8 cellular contexts compared by ENCODE assay signal in the genomic region with DNA sequence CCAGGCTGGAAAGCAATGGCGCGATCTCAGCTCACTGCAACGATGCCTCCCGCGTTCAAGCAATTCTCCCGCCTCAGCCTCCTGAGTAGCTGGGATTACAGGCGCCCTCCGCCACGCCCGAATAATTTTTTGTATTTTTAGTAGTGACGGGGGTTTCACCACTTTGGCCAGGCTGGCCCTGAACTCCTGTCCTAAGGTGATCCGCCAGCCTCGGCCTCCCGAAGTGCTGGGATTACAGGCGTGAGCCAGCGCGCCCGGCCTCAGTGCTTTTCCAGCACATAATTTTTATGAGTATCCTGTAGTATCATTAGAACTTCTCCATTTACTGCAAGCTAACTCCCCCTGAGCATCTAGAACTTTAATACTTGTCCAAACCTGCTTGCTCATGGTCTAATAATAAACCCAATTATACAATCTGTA. TPM values are rescaled to one million over a fixed set of nuclear protein-coding genes. Genes with fewer than 3 reads are reported as not detected.
DNase-seq lines count a peak whose midpoint lies in the region; ATAC-seq and TF ChIP-seq lines count a peak whose summit lies in the region.

No MANE protein-coding gene starts in this region.

- H3K27me3 Mint-ChIP-seq in GM23338 (ENCODE audit: insufficient read depth, low read depth, poor library complexity), result peaks cover 2% of the 10 kb centered on the region

- H3K79me2 ChIP-seq in GM23338 (replicated peaks; ENCODE audit: insufficient read depth), result peaks cover 67% of the 10 kb centered on the region

- intact Hi-C loops in gastrocnemius medialis (cut with DNase I; ENCODE audit: low total_unique reads), result loop anchor here (1.0 to 10.0 kb wide), 6 partner anchors 18 to 1970 kb away; a partner anchor contains a TSS

- H3K4me1 Mint-ChIP-seq in GM23338, result peaks cover 22% of the 10 kb centered on the region

- peak overlapping the region; percentile 90 for H3K27ac Mint-ChIP-seq in GM23338

- peak overlapping the region; percentile 93 for H3K4me3 Mint-ChIP-seq in GM23338

- no peaks in the 10 kb centered on the region for H3F3A ChIP-seq in GM23338 (replicated peaks; ENCODE audit: low read depth)

- H3K9me3 ChIP-seq in gastrocnemius medialis, result no peaks in the 10 kb centered on the region

- H3K4me1 ChIP-seq in GM23338 (ENCODE audit: insufficient read depth), result peaks cover 16% of the 10 kb centered on the region
- peaks cover 9% of the 10 kb centered on the region for H3K4me1 ChIP-seq in foreskin keratinocyte
- peaks cover 31 to 48% of the 10 kb centered on the region in 2 donors for H3K4me1 ChIP-seq in gastrocnemius medialis

- H3K36me3 Mint-ChIP-seq in GM23338 (ENCODE audit: low read depth), result peaks cover 37% of the 10 kb centered on the region

- peak overlapping the region; percentile 85 for H3K4me2 ChIP-seq in GM23338

- peak overlapping the region; percentile 93 for H3K4me3 ChIP-seq in GM23338
- peak overlapping the region; percentile 79 to 100 (median 94) for H3K4me3 ChIP-seq in gastrocnemius medialis

- DNase-seq in GM23338 (ENCODE audit: low spot score) (no peak), foreskin keratinocyte (no peak), gastrocnemius medialis (peak; percentile 34 to 72), KBM-7 (no peak), G401 (ENCODE audit: low spot score) (no peak)
- no peak for DNase-seq in stimulated activated CD4-positive, alpha-beta T cell treated with anti-CD3 and anti-CD28 coated beads, Interleukin-4, amount 100 ng/mL, for 1 hour
- no peak for DNase-seq in NK-92 treated with Interleukin-12 subunit alpha and Interleukin-12 subunit beta, amount 100 ng/mL, for 24 hours (lab: John Stamatoyannopoulos, UW)

- no peak for TF ChIP-seq POLR2A in gastrocnemius medialis (IDR thresholded peaks at IDR 0.05)

- no peaks in the 10 kb centered on the region for H3K9me2 ChIP-seq in GM23338 (ENCODE audit: insufficient read depth)

- peaks cover 34% of the 10 kb centered on the region for H4K20me1 ChIP-seq in GM23338 (replicated peaks; ENCODE audit: insufficient read depth)

- in situ Hi-C loops in gastrocnemius medialis (cut with MboI; ENCODE audit: low sequenced_read_pairs in 4 of 4) (loop anchor here in 1 of 4 donors (10.0 kb wide), 1 partner anchor 130 kb away; no protein-coding TSS in a partner anchor), KBM-7 (cut with MboI; ENCODE audit: low pct_unique_long_range_greater_than_20kb, low sequenced_read_pairs) (no loop called here), G401 (cut with HindIII; ENCODE audit: low sequenced_read_pairs) (no loop called here)

- H3K36me3 ChIP-seq in GM23338 (ENCODE audit: insufficient read depth) (no peaks in the 10 kb centered on the region), gastrocnemius medialis (no peaks in the 10 kb centered on the region)

- H3K27me3 ChIP-seq in GM23338 (ENCODE audit: insufficient read depth) (no peaks in the 10 kb centered on the region), foreskin keratinocyte (no peaks in the 10 kb centered on the region), gastrocnemius medialis (no peaks in the 10 kb centered on the region)

- H2AFZ ChIP-seq in GM23338, result no peak overlapping the region

- H3K27ac ChIP-seq in GM23338 (ENCODE audit: low read depth) (peak overlapping the region; percentile 95), VCaP (peak overlapping the region; percentile 98), foreskin keratinocyte (peak overlapping the region; percentile 31), gastrocnemius medialis (peak overlapping the region; percentile 89 to 100 (median 98))

- no peak for TF ChIP-seq CTCF in GM23338 (conservative IDR thresholded peaks at IDR 0.05; ENCODE audit: low read depth in 2 of 2)
- TF ChIP-seq CTCF in VCaP (conservative IDR thresholded peaks at IDR 0.05), result no peak
- TF ChIP-seq CTCF in foreskin keratinocyte (conservative IDR thresholded peaks at IDR 0.05), result no peak
- TF ChIP-seq CTCF in gastrocnemius medialis (IDR thresholded peaks at IDR 0.05 in 4 of 5, conservative IDR thresholded peaks at IDR 0.05 in 1 of 5), result no peak

- H3K9me3 Mint-ChIP-seq in GM23338, result 0 out of 3 replicates have a peak, but pooled peaks cover 9% of the 10 kb centered on the region

- no peak for ATAC-seq in GM23338
- no peak for ATAC-seq in foreskin keratinocyte
- peak; percentile 49 to 56 for ATAC-seq in gastrocnemius medialis

TF ChIP-seq in GM23338, 12 proteins besides CTCF, POLR2A, EP300 and RAD21 (continues in another document):
- TF ChIP-seq EZH2phosphoT487 (IDR thresholded peaks at IDR 0.05; ENCODE audit: unreplicated experiment) (no peak), NANOG (IDR thresholded peaks at IDR 0.05; ENCODE audit: borderline replicate concordance) (no peak), ZNF114 (CRISPR knock-in tag; IDR thresholded peaks at IDR 0.05) (no peak), ZNF331 (CRISPR knock-in tag; IDR thresholded peaks at IDR 0.05; ENCODE audit: low read depth) (no peak), JUNB (IDR thresholded peaks at IDR 0.05; ENCODE audit: unreplicated experiment) (no peak), CREB1 (CRISPR knock-in tag; IDR thresholded peaks at IDR 0.05; ENCODE audit: low read depth) (no peak), POLR2AphosphoS5 (IDR thresholded peaks at IDR 0.05; ENCODE audit: low read depth) (no peak)
- TF ChIP-seq, protein P1, sequence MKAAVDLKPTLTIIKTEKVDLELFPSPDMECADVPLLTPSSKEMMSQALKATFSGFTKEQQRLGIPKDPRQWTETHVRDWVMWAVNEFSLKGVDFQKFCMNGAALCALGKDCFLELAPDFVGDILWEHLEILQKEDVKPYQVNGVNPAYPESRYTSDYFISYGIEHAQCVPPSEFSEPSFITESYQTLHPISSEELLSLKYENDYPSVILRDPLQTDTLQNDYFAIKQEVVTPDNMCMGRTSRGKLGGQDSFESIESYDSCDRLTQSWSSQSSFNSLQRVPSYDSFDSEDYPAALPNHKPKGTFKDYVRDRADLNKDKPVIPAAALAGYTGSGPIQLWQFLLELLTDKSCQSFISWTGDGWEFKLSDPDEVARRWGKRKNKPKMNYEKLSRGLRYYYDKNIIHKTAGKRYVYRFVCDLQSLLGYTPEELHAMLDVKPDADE (IDR thresholded peaks at IDR 0.05), result no peak
- TF ChIP-seq, protein P2, sequence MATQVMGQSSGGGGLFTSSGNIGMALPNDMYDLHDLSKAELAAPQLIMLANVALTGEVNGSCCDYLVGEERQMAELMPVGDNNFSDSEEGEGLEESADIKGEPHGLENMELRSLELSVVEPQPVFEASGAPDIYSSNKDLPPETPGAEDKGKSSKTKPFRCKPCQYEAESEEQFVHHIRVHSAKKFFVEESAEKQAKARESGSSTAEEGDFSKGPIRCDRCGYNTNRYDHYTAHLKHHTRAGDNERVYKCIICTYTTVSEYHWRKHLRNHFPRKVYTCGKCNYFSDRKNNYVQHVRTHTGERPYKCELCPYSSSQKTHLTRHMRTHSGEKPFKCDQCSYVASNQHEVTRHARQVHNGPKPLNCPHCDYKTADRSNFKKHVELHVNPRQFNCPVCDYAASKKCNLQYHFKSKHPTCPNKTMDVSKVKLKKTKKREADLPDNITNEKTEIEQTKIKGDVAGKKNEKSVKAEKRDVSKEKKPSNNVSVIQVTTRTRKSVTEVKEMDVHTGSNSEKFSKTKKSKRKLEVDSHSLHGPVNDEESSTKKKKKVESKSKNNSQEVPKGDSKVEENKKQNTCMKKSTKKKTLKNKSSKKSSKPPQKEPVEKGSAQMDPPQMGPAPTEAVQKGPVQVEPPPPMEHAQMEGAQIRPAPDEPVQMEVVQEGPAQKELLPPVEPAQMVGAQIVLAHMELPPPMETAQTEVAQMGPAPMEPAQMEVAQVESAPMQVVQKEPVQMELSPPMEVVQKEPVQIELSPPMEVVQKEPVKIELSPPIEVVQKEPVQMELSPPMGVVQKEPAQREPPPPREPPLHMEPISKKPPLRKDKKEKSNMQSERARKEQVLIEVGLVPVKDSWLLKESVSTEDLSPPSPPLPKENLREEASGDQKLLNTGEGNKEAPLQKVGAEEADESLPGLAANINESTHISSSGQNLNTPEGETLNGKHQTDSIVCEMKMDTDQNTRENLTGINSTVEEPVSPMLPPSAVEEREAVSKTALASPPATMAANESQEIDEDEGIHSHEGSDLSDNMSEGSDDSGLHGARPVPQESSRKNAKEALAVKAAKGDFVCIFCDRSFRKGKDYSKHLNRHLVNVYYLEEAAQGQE (IDR thresholded peaks at IDR 0.05; ENCODE audit: unreplicated experiment), result no peak

RNA-seq across cellular contexts. Expression of a gene that starts 1.8 kb away (rescaled TPM):
- 145 and 161 TPM in 2 replicates for total RNA-seq in GM23338 (2014; rRNA removed; shearing (Covaris generic))
- polyA plus RNA-seq in GM23338 (2016; fragmentation: Nextera tagmentation; extraction: Ambion mirVana), result 64.2 and 71.9 TPM in 2 replicates
- total RNA-seq in foreskin keratinocyte, result 57.0 and 63.3 TPM in 2 replicates
- polyA plus RNA-seq in foreskin keratinocyte, result 34.0 and 36.4 TPM in 2 replicates
- total RNA-seq in gastrocnemius medialis, result 100 to 1,000 TPM; 152 to 217 (median 180) TPM
- 43.3 and 70.9 TPM in 2 replicates for total RNA-seq in G401 (2014; rRNA removed; shearing (Covaris generic))

Comparison
In these comparisons a context has a peak if more than half of its experiments do, and no peak if none do; other contexts are left out.
1. ATAC-seq: peak in gastrocnemius medialis (2 of 2); none in GM23338 (single experiment) and foreskin keratinocyte (single experiment).
2. DNase-seq: peak in gastrocnemius medialis (2 of 2); none in GM23338 (single experiment), foreskin keratinocyte (0 of 2), stimulated activated CD4-positive, alpha-beta T cell treated with anti-CD3 and anti-CD28 coated beads, Interleukin-4, amount 100 ng/mL, for 1 hour (single experiment), KBM-7 (single experiment), NK-92 treated with Interleukin-12 subunit alpha and Interleukin-12 subunit beta, amount 100 ng/mL, for 24 hours (single experiment) and G401 (single experiment).
3. H3K27ac ChIP-seq: peak in every context shown above with its lines; median percentile 98 in VCaP; 98 in gastrocnemius medialis; 95 in GM23338; 31 in foreskin keratinocyte.